ENCODE assay signal across 8 cellular contexts in the genomic region with DNA sequence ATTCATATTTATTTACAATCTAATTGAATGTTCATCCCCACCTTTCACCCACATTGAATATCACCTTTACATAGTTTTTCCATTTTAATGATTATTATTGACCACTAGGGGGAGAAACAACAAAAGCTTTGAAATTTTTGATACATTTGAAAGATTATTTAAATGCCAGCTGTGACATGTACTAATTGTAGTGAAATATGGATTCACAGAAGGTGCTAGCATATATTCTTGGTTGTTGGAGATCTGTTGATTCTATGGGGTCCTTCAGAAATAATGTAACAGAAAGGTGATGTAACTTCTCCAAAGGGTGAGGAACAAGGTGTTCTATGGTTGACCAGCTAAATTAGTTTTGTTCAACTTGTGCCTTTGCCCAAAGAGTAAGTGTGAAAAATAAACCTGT. TPM values are rescaled to one million over a fixed set of nuclear protein-coding genes. Genes with fewer than 3 reads are reported as not detected.
DNase-seq lines count a peak whose midpoint lies in the region; ATAC-seq, FAIRE-seq and TF ChIP-seq lines count a peak whose summit lies in the region.

No MANE protein-coding gene starts in this region.

- H3K36me3 ChIP-seq in thoracic aorta = no peaks in the 10 kb centered on the region

- DNase-seq in CD1c-positive myeloid dendritic cell (ENCODE audit: extremely low spot score) (peak; percentile 50), HT-29 (ENCODE audit: low spot score) (peak; percentile 48), RCC 7860 (ENCODE audit: low spot score) (no peak), foreskin melanocyte (peak; percentile 16), thoracic aorta (ENCODE audit: low spot score) (no peak), islet precursor cell (no peak), GM19240 (ENCODE audit: insufficient read length, low spot score) (no peak)
- no peak for DNase-seq in activated naive CD8-positive, alpha-beta T cell treated with anti-CD3 and anti-CD28 coated beads, Interleukin-2, amount 50 U/mL, for 24 hours

- H3K27me3 Mint-ChIP-seq in activated naive CD8-positive, alpha-beta T cell treated with anti-CD3 and anti-CD28 coated beads, Interleukin-2, amount 50 U/mL, for 24 hours = no peaks in the 10 kb centered on the region

- TF ChIP-seq CTCF in thoracic aorta (IDR thresholded peaks at IDR 0.05) = peak; percentile 61

- no peak overlapping the region for H3K4me3 ChIP-seq in thoracic aorta

- FAIRE-seq in RCC 7860 (lab: Jason Lieb, UNC) = peak; percentile 56

- H3K27me3 ChIP-seq in thoracic aorta (replicated peaks; ENCODE audit: insufficient read depth) = no peaks in the 10 kb centered on the region

- H3K4me3 Mint-ChIP-seq in activated naive CD8-positive, alpha-beta T cell treated with anti-CD3 and anti-CD28 coated beads, Interleukin-2, amount 50 U/mL, for 24 hours = no peak overlapping the region

- no peak for ATAC-seq in thoracic aorta (ENCODE audit: insufficient number of reproducible peaks, low FRiP score, low read depth)
- no peak for ATAC-seq in activated naive CD8-positive, alpha-beta T cell treated with anti-CD3 and anti-CD28 coated beads, Interleukin-2, amount 50 U/mL, for 24 hours

- no peak overlapping the region for H3K27ac Mint-ChIP-seq in activated naive CD8-positive, alpha-beta T cell treated with anti-CD3 and anti-CD28 coated beads, Interleukin-2, amount 50 U/mL, for 24 hours

- no peaks in the 10 kb centered on the region for H3K36me3 Mint-ChIP-seq in activated naive CD8-positive, alpha-beta T cell treated with anti-CD3 and anti-CD28 coated beads, Interleukin-2, amount 50 U/mL, for 24 hours (ENCODE audit: low read depth)

- H3K4me1 ChIP-seq in thoracic aorta (ENCODE audit: control insufficient read depth in 1 of 2, low read depth in 2 of 2) = peaks cover 0 to 8% of the 10 kb centered on the region in 2 donors

- no peak overlapping the region for H3K27ac ChIP-seq in thoracic aorta

- H3K9me3 ChIP-seq in thoracic aorta = no peaks in the 10 kb centered on the region

- no peaks in the 10 kb centered on the region for H3K9me3 Mint-ChIP-seq in activated naive CD8-positive, alpha-beta T cell treated with anti-CD3 and anti-CD28 coated beads, Interleukin-2, amount 50 U/mL, for 24 hours

- H3K4me1 Mint-ChIP-seq in activated naive CD8-positive, alpha-beta T cell treated with anti-CD3 and anti-CD28 coated beads, Interleukin-2, amount 50 U/mL, for 24 hours = no peaks in the 10 kb centered on the region

RNA-seq across cellular contexts. Expression of gene GPR33, which starts 22.4 kb away (rescaled TPM):
- total RNA-seq in HT-29 (2014; rRNA removed; shearing (Covaris generic)) = not detected in 2 replicates
- total RNA-seq in thoracic aorta = not detected

RNA-seq across cellular contexts. Expression of gene NUBPL, which starts 51.0 kb away (rescaled TPM):
- 4.4 and 4.6 TPM in 2 replicates for total RNA-seq in HT-29 (2014; rRNA removed; shearing (Covaris generic))
- total RNA-seq in thoracic aorta = 10 to 100 TPM in 1 of 2 donors, 1 to 10 TPM in 1; 9.2 to 30.0 TPM

RNA-seq across cellular contexts. Expression of gene DTD2, which starts 52.9 kb away (rescaled TPM):
- total RNA-seq in HT-29 (2014; rRNA removed; shearing (Covaris generic)) = 7.2 and 12.3 TPM in 2 replicates
- 10 to 100 TPM; 28.9 to 56.5 TPM for total RNA-seq in thoracic aorta

Comparison
In these comparisons a context has a peak if more than half of its experiments do, and no peak if none do; other contexts are left out.
1. DNase-seq: peak in CD1c-positive myeloid dendritic cell (single experiment), HT-29 (single experiment) and foreskin melanocyte (single experiment); none in RCC 7860 (single experiment), thoracic aorta (single experiment), activated naive CD8-positive, alpha-beta T cell treated with anti-CD3 and anti-CD28 coated beads, Interleukin-2, amount 50 U/mL, for 24 hours (single experiment), islet precursor cell (single experiment) and GM19240 (single experiment).